Comparison of ENCODE assay signal across 8 cellular contexts in the genomic region with DNA sequence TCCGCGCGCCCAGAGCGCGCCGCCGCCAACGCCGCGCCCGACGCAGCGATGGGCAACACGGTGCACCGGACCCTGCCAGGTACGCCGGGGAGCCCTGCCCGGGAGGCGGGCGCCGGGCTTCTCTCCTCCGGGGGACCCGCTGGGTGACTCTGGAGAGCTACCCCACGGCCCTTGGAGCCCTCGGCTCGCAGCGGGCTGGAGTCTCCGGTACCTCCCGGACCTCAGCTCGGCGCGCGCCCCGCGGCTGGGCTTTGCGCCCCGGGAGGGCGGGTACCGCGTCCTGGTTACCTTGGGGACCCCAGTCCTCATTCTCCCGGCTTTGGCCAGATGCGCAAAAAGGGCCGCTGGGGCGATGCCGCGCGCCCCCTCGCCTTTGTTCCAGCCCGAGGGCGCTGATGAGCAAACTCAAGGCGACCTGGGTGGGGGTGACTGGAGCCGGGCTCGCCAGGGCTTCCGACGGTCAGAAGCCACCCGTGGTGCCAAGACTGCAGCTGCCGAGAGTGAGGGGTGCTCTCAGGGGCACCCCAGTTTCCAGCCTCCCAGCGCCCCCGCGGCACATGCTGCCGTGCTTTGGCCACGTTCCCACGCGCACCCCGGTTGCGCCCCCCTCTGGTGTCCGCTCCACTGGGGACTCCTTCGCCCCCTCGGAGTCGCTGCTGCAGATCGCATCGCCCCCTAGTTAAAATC. TPM values are rescaled to one million over a fixed set of nuclear protein-coding genes. Genes with fewer than 3 reads are reported as not detected.
DNase-seq lines count a peak whose midpoint lies in the region; ATAC-seq and TF ChIP-seq lines count a peak whose summit lies in the region.

No MANE protein-coding gene starts in this region.

- H3K4me3 ChIP-seq in astrocyte of the cerebellum (ENCODE audit: low read depth, low read length) = peak overlapping the region; percentile 51
- peak overlapping the region; percentile 82 to 87 for H3K4me3 ChIP-seq in testis

- no peaks in the 10 kb centered on the region for H3K9me3 ChIP-seq in testis

- H3K27ac ChIP-seq in layer of hippocampus (ENCODE audit: low read depth, low read length) = peak overlapping the region; percentile 75
- H3K27ac ChIP-seq in testis = peak overlapping the region; percentile 76 to 87

- in situ Hi-C loops in astrocyte of the cerebellum (cut with HindIII; ENCODE audit: low sequenced_read_pairs) = loop anchor here (5.0 kb wide), 1 partner anchor 41 kb away; no protein-coding TSS in a partner anchor

- intact Hi-C loops in testis (cut with DNase I; ENCODE audit: low total_unique reads) = no loop called here

- H3K27me3 ChIP-seq in layer of hippocampus (ENCODE audit: control insufficient read depth, insufficient read depth, low read length) = no peaks in the 10 kb centered on the region
- H3K27me3 ChIP-seq in testis = no peaks in the 10 kb centered on the region

- peak; percentile 22 for DNase-seq in ELR (ENCODE audit: low read depth)
- DNase-seq in astrocyte of the cerebellum (ENCODE audit: low read depth) = no peak
- DNase-seq in testis = no peak
- DNase-seq in NCI-H1048 (lab: John Stamatoyannopoulos, UW) = no peak

- ATAC-seq in HG03159 (IDR thresholded peaks at IDR 0.05; ENCODE audit: unreplicated experiment) (peak; percentile 9), HG03039 (IDR thresholded peaks at IDR 0.05; ENCODE audit: unreplicated experiment) (no peak), HG02571 (IDR thresholded peaks at IDR 0.05; ENCODE audit: unreplicated experiment) (no peak)

- TF ChIP-seq POLR2A in testis (IDR thresholded peaks at IDR 0.05) = no peak

- no peaks in the 10 kb centered on the region for H3K36me3 ChIP-seq in testis (ENCODE audit: low read depth, missing control alignments)

- H3K4me1 ChIP-seq in testis = peaks cover 7% of the 10 kb centered on the region

- peak; percentile 6 for TF ChIP-seq CTCF in astrocyte of the cerebellum (IDR thresholded peaks at IDR 0.05; ENCODE audit: low read depth, low read length, missing control alignments)
- TF ChIP-seq CTCF in testis (IDR thresholded peaks at IDR 0.05) = no peak

- WGBS in testis, 2 donors = 2 to 20% methylated on average over 2 to 49 of the region's 72 CpGs

RNA-seq across cellular contexts. Expression of gene NEURL1B, which starts 0.4 kb away (rescaled TPM):
- 10 to 100 TPM; 15.8 to 18.1 TPM for total RNA-seq in testis
- 17.1 TPM for polyA plus RNA-seq in testis (ENCODE audit: insufficient read depth, low read depth, low replicate concordance)
